In the genomic region with DNA sequence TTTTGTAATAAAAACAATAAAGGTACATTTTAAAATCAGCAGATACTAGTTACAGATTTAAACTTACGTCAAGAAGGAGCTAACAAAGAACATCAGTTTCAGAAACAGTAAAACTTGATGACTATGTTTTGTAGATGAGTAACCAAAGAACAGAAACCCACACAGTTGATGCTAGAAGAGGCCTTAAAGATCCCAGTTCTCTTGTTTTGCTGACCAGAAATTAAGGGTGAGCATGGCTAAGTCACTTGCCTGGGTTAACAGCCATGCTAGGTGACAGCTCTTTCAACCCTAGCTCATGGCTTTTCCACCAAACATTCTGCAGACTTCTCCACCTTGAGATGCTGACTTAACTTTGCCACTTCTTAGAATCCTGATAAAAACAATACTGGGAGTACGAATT, we compare ENCODE assay signal across 1 cellular context.
TF ChIP-seq lines count a peak whose summit lies in the region.

No MANE protein-coding gene starts in this region.

TF ChIP-seq in GM12878, 131 proteins besides CTCF, POLR2A, EP300 and RAD21:
- no peak for TF ChIP-seq ZNF274 (IDR thresholded peaks at IDR 0.05; ENCODE audit: insufficient read depth, insufficient read length)
- no peak for TF ChIP-seq PML (IDR thresholded peaks at IDR 0.05; ENCODE audit: low read length)
- no peak for TF ChIP-seq TCF12 (IDR thresholded peaks at IDR 0.05; ENCODE audit: low read depth, low read length)
- no peak for TF ChIP-seq POLR2AphosphoS2 (IDR thresholded peaks at IDR 0.05; ENCODE audit: low read depth, low read length)
